ENCODE assay signal across 13 cellular contexts in genomic region chr2:174617713-174618112, GRCh38. TPM values are rescaled to one million over a fixed set of nuclear protein-coding genes. Genes with fewer than 3 reads are reported as not detected.
A peak's percentile ranks its signal among the peaks of the same experiment; 100 is the strongest.
DNase-seq lines count a peak whose midpoint lies in the region; ATAC-seq and TF ChIP-seq lines count a peak whose summit lies in the region.
"Had no signal": no experiment of that assay in that cellular context is flagged by ENCODE, and none has a peak within 500 bp of the region (broad histone marks: within the 10 kb centered on the region; RNA-seq: fewer than 3 reads in every experiment).

No MANE protein-coding gene starts in this region.

- H3K36me3 ChIP-seq in left ventricle myocardium inferior (no peaks in the 10 kb centered on the region), heart left ventricle (peaks cover 0 to 52% (median 0%) of the 10 kb centered on the region in 9 donors), vagina (no peaks in the 10 kb centered on the region)

- H3K36me3 Mint-ChIP-seq in activated CD8-positive, alpha-beta T cell treated with anti-CD3 and anti-CD28 coated beads, Interleukin-2, amount 10 ng/mL, durations not matched to agents 7 days and 5 days (ENCODE audit: low read depth), result peaks cover 71% of the 10 kb centered on the region
- H3K36me3 Mint-ChIP-seq in naive B cell, result peaks cover 7 to 16% of the 10 kb centered on the region in 2 donors

- ATAC-seq in heart left ventricle, result no peak
- peak; percentile 61 for ATAC-seq in activated CD8-positive, alpha-beta T cell treated with anti-CD3 and anti-CD28 coated beads, Interleukin-2, amount 10 ng/mL, durations not matched to agents 7 days and 5 days
- ATAC-seq in naive B cell (ENCODE audit: low read depth in 2 of 2), result no peak
- ATAC-seq in HG03571 (IDR thresholded peaks at IDR 0.05; ENCODE audit: unreplicated experiment), result no peak

- H3K9me3 ChIP-seq in left ventricle myocardium inferior (replicated peaks) (no peaks in the 10 kb centered on the region), heart left ventricle (no peaks in the 10 kb centered on the region), vagina (no peaks in the 10 kb centered on the region)

- WGBS in heart left ventricle, 4 donors, result 68 to 78% (median 76%) methylated on average over 3 of the region's 3 CpGs

- no peaks in the 10 kb centered on the region for H3K9me3 Mint-ChIP-seq in activated CD8-positive, alpha-beta T cell treated with anti-CD3 and anti-CD28 coated beads, Interleukin-2, amount 10 ng/mL, durations not matched to agents 7 days and 5 days (ENCODE audit: insufficient read depth)
- H3K9me3 Mint-ChIP-seq in naive B cell, result no peaks in the 10 kb centered on the region

- peak overlapping the region; percentile 95 for H3K27ac Mint-ChIP-seq in activated CD8-positive, alpha-beta T cell treated with anti-CD3 and anti-CD28 coated beads, Interleukin-2, amount 10 ng/mL, durations not matched to agents 7 days and 5 days
- H3K27ac Mint-ChIP-seq in naive B cell, result peak overlapping the region; percentile 21 to 87 (median 84)

- H3K27ac ChIP-seq in left ventricle myocardium inferior (replicated peaks) (peak overlapping the region; percentile 31), heart left ventricle (peak overlapping the region in 4 of 12 donors; percentile 15 to 61 (median 36)), vagina (peak overlapping the region; percentile 17)

- POLR2A ChIA-PET in activated CD8-positive, alpha-beta T cell treated with anti-CD3 and anti-CD28 coated beads, Interleukin-2, amount 10 ng/mL, durations not matched to agents 7 days and 5 days (lab: Charles Lee), result interaction anchor here (1.0 to 4.6 kb wide), 6 partner anchors 8 to 64 kb away, joined by 3 to 61 read pairs (median 6); partner anchors contain the start of gene WIPF1

- no peaks in the 10 kb centered on the region for H3K27me3 ChIP-seq in left ventricle myocardium inferior (ENCODE audit: low read depth)
- no peaks in the 10 kb centered on the region for H3K27me3 ChIP-seq in heart left ventricle
- no peaks in the 10 kb centered on the region for H3K27me3 ChIP-seq in vagina

- TF ChIP-seq POLR2A in heart left ventricle (IDR thresholded peaks at IDR 0.05), result no peak
- TF ChIP-seq POLR2A in vagina (IDR thresholded peaks at IDR 0.05), result no peak

- TF ChIP-seq CTCF in left ventricle myocardium inferior (IDR thresholded peaks at IDR 0.05; ENCODE audit: borderline replicate concordance) (no peak), heart left ventricle (IDR thresholded peaks at IDR 0.05) (no peak), vagina (IDR thresholded peaks at IDR 0.05) (no peak)

- H3K4me1 ChIP-seq in left ventricle myocardium inferior (peaks cover 36% of the 10 kb centered on the region), heart left ventricle (peaks cover 0 to 76% (median 13%) of the 10 kb centered on the region in 12 donors), vagina (peaks cover 45% of the 10 kb centered on the region)

- H3K27me3 Mint-ChIP-seq in activated CD8-positive, alpha-beta T cell treated with anti-CD3 and anti-CD28 coated beads, Interleukin-2, amount 10 ng/mL, durations not matched to agents 7 days and 5 days (ENCODE audit: low read depth), result no peaks in the 10 kb centered on the region
- H3K27me3 Mint-ChIP-seq in naive B cell, result no peaks in the 10 kb centered on the region

- CTCF ChIA-PET in activated CD8-positive, alpha-beta T cell treated with anti-CD3 and anti-CD28 coated beads, Interleukin-2, amount 10 ng/mL, durations not matched to agents 7 days and 5 days (lab: Charles Lee), result interaction anchor here (0.7 to 6.9 kb wide), 12 partner anchors 9 to 70 kb away, joined by 3 to 44 read pairs (median 4); partner anchors contain the start of gene WIPF1

- H3K4me3 Mint-ChIP-seq in activated CD8-positive, alpha-beta T cell treated with anti-CD3 and anti-CD28 coated beads, Interleukin-2, amount 10 ng/mL, durations not matched to agents 7 days and 5 days, result peak overlapping the region; percentile 66
- H3K4me3 Mint-ChIP-seq in naive B cell, result peak overlapping the region in 5 of 8 donors; percentile 9 to 72 (median 57)

- DNase-seq in left ventricle myocardium inferior, result no peak
- DNase-seq in heart left ventricle, result no peak
- DNase-seq in activated CD8-positive, alpha-beta T cell treated with anti-CD3 and anti-CD28 coated beads, Interleukin-2, amount 10 ng/mL, durations not matched to agents 7 days and 5 days, result no peak
- DNase-seq in naive B cell, result no peak
- DNase-seq in vagina (ENCODE audit: extremely low spot score in 2 of 2), result no peak
- DNase-seq in GM03348 (ENCODE audit: low spot score), result no peak
- DNase-seq in stimulated activated CD4-positive, alpha-beta T cell treated with anti-CD3 and anti-CD28 coated beads, Interleukin-12 subunit alpha, Interleukin-12 subunit beta, amount 100 ng/mL, for 4 hours, result no peak
- DNase-seq: AML-193, glutamatergic neuron, left cardiac atrium, NCI-H1436, SHP77 treated with DMSO at 0.1 percent for 48 hours had no signal

- intact Hi-C loops in left ventricle myocardium inferior (cut with micrococcal nuclease) (no loop called here), heart left ventricle (cut with DNase I) (loop anchor here in 1 of 10 donors (5.0 kb wide), 1 partner anchor 65 kb away; no protein-coding TSS in a partner anchor), vagina (cut with DNase I) (no loop called here)

- peaks cover 76% of the 10 kb centered on the region for H3K4me1 Mint-ChIP-seq in activated CD8-positive, alpha-beta T cell treated with anti-CD3 and anti-CD28 coated beads, Interleukin-2, amount 10 ng/mL, durations not matched to agents 7 days and 5 days (ENCODE audit: low read depth)
- peaks cover 58 to 90% (median 72%) of the 10 kb centered on the region in 3 donors for H3K4me1 Mint-ChIP-seq in naive B cell

- H3K4me3 ChIP-seq in left ventricle myocardium inferior (no peak overlapping the region), heart left ventricle (no peak overlapping the region), vagina (no peak overlapping the region)

RNA-seq across cellular contexts. Expression of gene WIPF1, which starts 20.1 kb away (rescaled TPM):
- total RNA-seq in left ventricle myocardium inferior (15.0 TPM), heart left ventricle (10 to 100 TPM in 8 of 9 donors, 1 to 10 TPM in 1; 10.0 to 73.2 (median 14.1) TPM), vagina (20.4 TPM)
- polyA plus RNA-seq in heart left ventricle (10 to 100 TPM in 1 of 2 donors, 1 to 10 TPM in 1; 9.7 to 12.3 TPM), naive B cell (ENCODE audit: low read depth in 6 of 6) (100 to 1,000 TPM in 1 of 6 donors, 10 to 100 TPM in 5; 67.8 to 119 (median 95.5) TPM)
- 100 to 1,000 TPM; 357 to 390 TPM for total RNA-seq in activated CD8-positive, alpha-beta T cell treated with anti-CD3 and anti-CD28 coated beads, Interleukin-2, amount 10 ng/mL, durations not matched to agents 7 days and 5 days

Comparison
In these comparisons a context has a peak if more than half of its experiments do, and no peak if none do; other contexts are left out.
1. RNA of gene WIPF1, which starts 20.1 kb away (total RNA-seq): 357 to 390 TPM in activated CD8-positive, alpha-beta T cell treated with anti-CD3 and anti-CD28 coated beads, Interleukin-2, amount 10 ng/mL, durations not matched to agents 7 days and 5 days; 20.4 TPM in vagina (single experiment), 15.0 TPM in left ventricle myocardium inferior (single experiment) and 10.0 to 73.2 TPM in heart left ventricle; every median in the first group is over 4 times any median in the second.